Comparison of ENCODE assay signal across 14 cellular contexts in genomic region chr18:48529796-48530195, GRCh38. TPM values are rescaled to one million over a fixed set of nuclear protein-coding genes. Genes with fewer than 3 reads are reported as not detected.
A peak's percentile ranks its signal among the peaks of the same experiment; 100 is the strongest.
DNase-seq lines count a peak whose midpoint lies in the region; ATAC-seq and TF ChIP-seq lines count a peak whose summit lies in the region.
"Had no signal": no experiment of that assay in that cellular context is flagged by ENCODE, and none has a peak within 500 bp of the region (broad histone marks: within the 10 kb centered on the region; RNA-seq: fewer than 3 reads in every experiment).

No MANE protein-coding gene starts in this region.

- CTCF ChIA-PET in IMR-90 (lab: Yijun Ruan, JAX) = interaction anchor here (0.6 to 0.9 kb wide), 3 partner anchors 17 to 144 kb away, joined by 3 read pairs; no protein-coding TSS in a partner anchor
- CTCF ChIA-PET in mammary epithelial cell (lab: Charles Lee; ENCODE audit: low non-redundant PET) = no interaction called here

- no peak for TF ChIP-seq CTCF in IMR-90 (conservative IDR thresholded peaks at IDR 0.05; ENCODE audit: low read depth, low read length)
- no peak for TF ChIP-seq CTCF in mammary epithelial cell (conservative IDR thresholded peaks at IDR 0.05 in 1 of 2, IDR thresholded peaks at IDR 0.05 in 1 of 2; ENCODE audit: extremely low read depth in 1 of 2, insufficient read depth in 1 of 2, low read depth in 1 of 2, low read length in 2 of 2)

- intact Hi-C loops in IMR-90 (cut with micrococcal nuclease) = no loop called here
- intact Hi-C loops in mammary epithelial cell (cut with micrococcal nuclease) = loop anchor here (1.0 kb wide), 1 partner anchor 8 kb away; no protein-coding TSS in a partner anchor

- H3K27ac ChIP-seq in IMR-90 (ENCODE audit: insufficient read depth, low read length) (no peak overlapping the region), mammary epithelial cell (ENCODE audit: insufficient read depth, low read depth, low read length) (no peak overlapping the region)
- H3K27ac ChIP-seq: colonic mucosa, stomach had no signal

- no TSS peak for BruUV-seq in IMR-90 (replicated peaks; lab: Mats Ljungman, UMichigan)
- BruUV-seq in mammary epithelial cell (replicated peaks; lab: Mats Ljungman, UMichigan) = no TSS peak

- H3K27me3 ChIP-seq in IMR-90 (ENCODE audit: control insufficient read depth, insufficient read depth, low read length) = peaks cover 9% of the 10 kb centered on the region
- H3K27me3 ChIP-seq in mammary epithelial cell (ENCODE audit: insufficient read depth, low read length) = no peaks in the 10 kb centered on the region
- H3K27me3 ChIP-seq: colonic mucosa, stomach had no signal

- dilution Hi-C loops in IMR-90 (cut with HindIII; ENCODE audit: low sequenced_read_pairs, unreplicated experiment) = no loop called here
- dilution Hi-C loops in mammary epithelial cell (cut with HindIII; ENCODE audit: low sequenced_read_pairs) = no loop called here

- no peak overlapping the region for H2BK15ac ChIP-seq in IMR-90 (ENCODE audit: low read depth, low read length)

- H3K4ac ChIP-seq in IMR-90 (ENCODE audit: low read depth, low read length) = no peak overlapping the region

- no peaks in the 10 kb centered on the region for H3K79me2 ChIP-seq in mammary epithelial cell (ENCODE audit: insufficient read depth, low read length)

- H3K14ac ChIP-seq in IMR-90 (replicated peaks; ENCODE audit: low read depth, low read length) = no peak overlapping the region

- no peak overlapping the region for H2BK120ac ChIP-seq in IMR-90 (ENCODE audit: low read depth, low read length)

- no peaks in the 10 kb centered on the region for H3K4me1 Mint-ChIP-seq in stimulated activated naive B cell treated with anti-CD40 and anti-IgM and Interleukin-4, amounts not matched to agents 10 μg/mL and 1 μg/mL and 100 μg/mL, for 72 hours
- H3K4me1 Mint-ChIP-seq: CD8-positive, alpha-beta memory T cell; nephron progenitor cell had no signal

- no peak for TF ChIP-seq RAD21 in IMR-90 (IDR thresholded peaks at IDR 0.05; ENCODE audit: low read length)

- H3K27ac Mint-ChIP-seq in stimulated activated naive B cell treated with anti-CD40 and anti-IgM and Interleukin-4, amounts not matched to agents 10 μg/mL and 1 μg/mL and 100 μg/mL, for 72 hours = no peak overlapping the region
- H3K27ac Mint-ChIP-seq: activated T-cell treated with anti-CD3 and anti-CD28 coated beads, Interleukin-2, amount 50 U/mL, for 72 hours; CD8-positive, alpha-beta memory T cell; nephron progenitor cell had no signal

- H3K18ac ChIP-seq in IMR-90 (ENCODE audit: low read depth, low read length) = no peak overlapping the region

- no CpG with 5 or more reads among the region's 2 CpGs for WGBS in IMR-90 (ENCODE audit: extremely low coverage in 2 of 2, insufficient read length in 1 of 2), 2 experiments
- 4% methylated on average over 2 of the region's 2 CpGs for WGBS in mammary epithelial cell (ENCODE audit: low coverage, missing lambda C conversion rate)

- H4K8ac ChIP-seq in IMR-90 (ENCODE audit: low read depth in 2 of 2, low read length in 2 of 2) = no peak overlapping the region

- TF ChIP-seq POLR2A in IMR-90 (IDR thresholded peaks at IDR 0.05; ENCODE audit: low read depth, low read length) = no peak

- H3K9me3 Mint-ChIP-seq in stimulated activated naive B cell treated with anti-CD40 and anti-IgM and Interleukin-4, amounts not matched to agents 10 μg/mL and 1 μg/mL and 100 μg/mL, for 72 hours = no peaks in the 10 kb centered on the region
- H3K9me3 Mint-ChIP-seq: activated T-cell treated with anti-CD3 and anti-CD28 coated beads, Interleukin-2, amount 50 U/mL, for 72 hours; CD8-positive, alpha-beta memory T cell; nephron progenitor cell had no signal

- no peak overlapping the region for H4K5ac ChIP-seq in IMR-90 (ENCODE audit: low read depth, low read length)

- H3K4me2 ChIP-seq in IMR-90 (ENCODE audit: low read depth, low read length) (no peak overlapping the region), mammary epithelial cell (ENCODE audit: insufficient read depth, low read depth, low read length) (peak overlapping the region; percentile 8)

- no peak overlapping the region for H2AK9ac ChIP-seq in IMR-90 (replicated peaks; ENCODE audit: low read depth, low read length, poor library complexity)

- H3K36me3 Mint-ChIP-seq in stimulated activated naive B cell treated with anti-CD40 and anti-IgM and Interleukin-4, amounts not matched to agents 10 μg/mL and 1 μg/mL and 100 μg/mL, for 72 hours = no peaks in the 10 kb centered on the region
- H3K36me3 Mint-ChIP-seq: CD8-positive, alpha-beta memory T cell had no signal

- POLR2A ChIA-PET in IMR-90 (lab: Charles Lee; ENCODE audit: unreplicated experiment) = interaction anchor here (0.5 to 0.6 kb wide), 2 partner anchors 100 to 872 kb away, joined by 3 to 4 read pairs; no protein-coding TSS in a partner anchor

- H3K9ac ChIP-seq in IMR-90 (ENCODE audit: low read depth, low read length) (no peak overlapping the region), mammary epithelial cell (ENCODE audit: insufficient read depth, low read length) (no peak overlapping the region)

- DNase-seq in AG08396 (ENCODE audit: low spot score) = peak; percentile 86
- DNase-seq in IMR-90 = peak; percentile 77
- DNase-seq in mammary epithelial cell = peak; percentile 76
- DNase-seq in islet precursor cell = peak; percentile 89
- no peak for DNase-seq in T-helper 2 cell
- DNase-seq in stimulated activated naive B cell treated with anti-CD40 and anti-IgM and Interleukin-4, amounts not matched to agents 10 μg/mL and 1 μg/mL and 100 μg/mL, for 72 hours = no peak
- DNase-seq: activated T-cell treated with anti-CD3 and anti-CD28 coated beads, Interleukin-2, amount 50 U/mL, for 72 hours; CD8-positive, alpha-beta memory T cell; colonic mucosa; nephron progenitor cell; stimulated activated CD4-positive, alpha-beta T cell treated with anti-CD3 and anti-CD28 coated beads, Interleukin-1b, Interleukin-23, amount 100 ng/mL, for 48 hours; stomach had no signal

- H3K27me3 Mint-ChIP-seq in stimulated activated naive B cell treated with anti-CD40 and anti-IgM and Interleukin-4, amounts not matched to agents 10 μg/mL and 1 μg/mL and 100 μg/mL, for 72 hours = peaks cover 33 to 34% of the 10 kb centered on the region in 2 donors

- no peak overlapping the region for H3K4me3 Mint-ChIP-seq in stimulated activated naive B cell treated with anti-CD40 and anti-IgM and Interleukin-4, amounts not matched to agents 10 μg/mL and 1 μg/mL and 100 μg/mL, for 72 hours
- H3K4me3 Mint-ChIP-seq: activated T-cell treated with anti-CD3 and anti-CD28 coated beads, Interleukin-2, amount 50 U/mL, for 72 hours; CD8-positive, alpha-beta memory T cell; nephron progenitor cell had no signal

- H2AFZ ChIP-seq in IMR-90 (replicated peaks; ENCODE audit: low read length, poor library complexity) = no peak overlapping the region
- no peak overlapping the region for H2AFZ ChIP-seq in mammary epithelial cell (ENCODE audit: low read depth, low read length)

- no peak overlapping the region for H3K56ac ChIP-seq in IMR-90 (ENCODE audit: extremely low read depth, insufficient read depth, low read length)

- H3K79me1 ChIP-seq in IMR-90 (ENCODE audit: low read depth in 1 of 2, low read length in 2 of 2) = peaks cover 0 to 6% of the 10 kb centered on the region in 2 experiments; a peak in 2 of 4 replicates

- H3K9me3 ChIP-seq in IMR-90 (ENCODE audit: control insufficient read depth, insufficient read depth, low read length) (no peaks in the 10 kb centered on the region), mammary epithelial cell (replicated peaks; ENCODE audit: insufficient read depth, low read length) (no peaks in the 10 kb centered on the region)
- H3K9me3 ChIP-seq: colonic mucosa, stomach had no signal

- no peak overlapping the region for H3K23ac ChIP-seq in IMR-90 (ENCODE audit: low read depth, low read length)

- in situ Hi-C loops in IMR-90 (cut with MboI; ENCODE audit: low sequenced_read_pairs) = loop anchor here (5.0 to 25.0 kb wide), 2 partner anchors 47 to 408 kb away; no protein-coding TSS in a partner anchor
- in situ Hi-C loops in mammary epithelial cell (cut with MboI; ENCODE audit: low sequenced_read_pairs in 2 of 2) = loop anchor here in 1 of 2 donors (10.0 kb wide), 1 partner anchor 55 kb away; no protein-coding TSS in a partner anchor

- H4K20me1 ChIP-seq in IMR-90 (ENCODE audit: insufficient read depth, low read length) (no peaks in the 10 kb centered on the region), mammary epithelial cell (ENCODE audit: insufficient read depth, low read length) (no peaks in the 10 kb centered on the region)

- no peak overlapping the region for H4K91ac ChIP-seq in IMR-90 (ENCODE audit: insufficient read depth, low read depth, low read length)

- no peak overlapping the region for H2BK5ac ChIP-seq in IMR-90 (ENCODE audit: low read depth, low read length, poor library complexity, severe bottlenecking)

- H3K4me1 ChIP-seq in IMR-90 (ENCODE audit: control insufficient read depth, insufficient read depth, low read length) (peaks cover 13% of the 10 kb centered on the region), mammary epithelial cell (ENCODE audit: insufficient read depth, low read length) (peaks cover 17% of the 10 kb centered on the region)
- H3K4me1 ChIP-seq: colonic mucosa, stomach had no signal

- H2AK5ac ChIP-seq in IMR-90 (ENCODE audit: low read depth, low read length) = no peak overlapping the region

- no peak overlapping the region for H2BK20ac ChIP-seq in IMR-90 (ENCODE audit: low read depth, low read length)

- H3K4me3 ChIP-seq in IMR-90 (ENCODE audit: insufficient read depth, low read depth, low read length) = no peak overlapping the region
- H3K4me3 ChIP-seq in mammary epithelial cell (replicated peaks in 1 of 3; ENCODE audit: insufficient read depth in 1 of 3, low read depth in 2 of 3, low read length in 3 of 3) = no peak overlapping the region
- H3K4me3 ChIP-seq: colonic mucosa, stomach had no signal

- peaks cover 20% of the 10 kb centered on the region for H3K9me1 ChIP-seq in IMR-90 (ENCODE audit: insufficient read depth, low read length)

- H3K36me3 ChIP-seq in IMR-90 (ENCODE audit: control insufficient read depth, insufficient read depth, low read length) = no peaks in the 10 kb centered on the region
- H3K36me3 ChIP-seq in mammary epithelial cell (ENCODE audit: insufficient read depth, low read length) = no peaks in the 10 kb centered on the region
- H3K36me3 ChIP-seq: colonic mucosa, stomach had no signal

- ATAC-seq in IMR-90 (ENCODE audit: low read depth) (peak; percentile 79), HG03095 (IDR thresholded peaks at IDR 0.05; ENCODE audit: unreplicated experiment) (no peak), GM21619 (IDR thresholded peaks at IDR 0.05; ENCODE audit: unreplicated experiment) (no peak)
- no peak for ATAC-seq in stimulated activated naive B cell treated with anti-CD40 and anti-IgM and Interleukin-4, amounts not matched to agents 10 μg/mL and 1 μg/mL and 100 μg/mL, for 72 hours (replicated peaks)
- ATAC-seq: activated T-cell treated with anti-CD3 and anti-CD28 coated beads, Interleukin-2, amount 50 U/mL, for 72 hours had no signal

TF ChIP-seq in IMR-90, 13 proteins besides CTCF, POLR2A, EP300 and RAD21 (continues in another document):
- no peak for TF ChIP-seq SMC3 (IDR thresholded peaks at IDR 0.05; ENCODE audit: low read depth, low read length)

RNA-seq across cellular contexts. Expression of gene CTIF, which starts 9.0 kb away (rescaled TPM):
- total RNA-seq in IMR-90 (2012; rRNA removed) = 25.1 and 27.5 TPM in 2 replicates
- 57.0 and 58.4 TPM in 2 replicates for polyA plus RNA-seq in IMR-90 (2012; rRNA removed)
- 28.8 and 51.0 TPM in 2 replicates for polyA plus RNA-seq in IMR-90 (2012; cell fraction: cytosol; rRNA removed)
- 139 and 218 TPM in 2 replicates for polyA plus RNA-seq in IMR-90 (2012; cell fraction: nucleus; rRNA removed; ENCODE audit: low replicate concordance)
- total RNA-seq in mammary epithelial cell = 10 to 100 TPM; 68.8 to 70.8 TPM
- 13.8 TPM for polyA plus RNA-seq in mammary epithelial cell
- 37.5 TPM for polyA minus RNA-seq in mammary epithelial cell

Comparison
In these comparisons a context has a peak if more than half of its experiments do, and no peak if none do; other contexts are left out.
1. DNase-seq: peak in AG08396 (single experiment), IMR-90 (single experiment), mammary epithelial cell (single experiment) and islet precursor cell (single experiment); none in T-helper 2 cell (0 of 5) and stimulated activated naive B cell treated with anti-CD40 and anti-IgM and Interleukin-4, amounts not matched to agents 10 μg/mL and 1 μg/mL and 100 μg/mL, for 72 hours (single experiment).